8 cellular contexts compared by ENCODE assay signal in the genomic region with DNA sequence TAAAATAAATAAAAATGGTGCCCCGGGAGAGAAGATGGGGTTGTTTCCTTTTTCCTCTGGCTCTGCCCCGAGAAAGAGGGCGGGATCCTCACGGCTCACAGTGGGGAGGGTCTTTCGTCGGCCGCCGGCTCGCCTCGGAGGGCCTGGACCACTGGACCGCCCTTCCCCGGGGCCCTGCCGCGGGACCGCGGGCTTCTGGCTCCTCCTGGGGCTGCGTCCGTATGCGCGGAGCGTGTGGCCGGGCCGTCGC. TPM values are rescaled to one million over a fixed set of nuclear protein-coding genes. Genes with fewer than 3 reads are reported as not detected.
DNase-seq lines count a peak whose midpoint lies in the region; ATAC-seq and TF ChIP-seq lines count a peak whose summit lies in the region.

No MANE protein-coding gene starts in this region.

- H3K27me3 ChIP-seq in A673 (replicated peaks; ENCODE audit: insufficient read depth, low read depth, low read length, poor library complexity), result peaks cover 35% of the 10 kb centered on the region
- H3K27me3 ChIP-seq in tibial artery, result peaks cover 18 to 100% of the 10 kb centered on the region in 2 donors

- ATAC-seq in GM21360 (IDR thresholded peaks at IDR 0.05; ENCODE audit: unreplicated experiment), result peak; percentile 16
- ATAC-seq in GM18511 (IDR thresholded peaks at IDR 0.05; ENCODE audit: unreplicated experiment), result no peak

- H3K36me3 ChIP-seq in A673 (ENCODE audit: insufficient read depth, low read length, poor library complexity, severe bottlenecking), result no peaks in the 10 kb centered on the region
- H3K36me3 ChIP-seq in tibial artery, result no peaks in the 10 kb centered on the region

- CTCF ChIA-PET in A673 (lab: Charles Lee), result no interaction called here

- intact Hi-C loops in A673 (cut with micrococcal nuclease; ENCODE audit: unreplicated experiment) (no loop called here), tibial artery (cut with DNase I; ENCODE audit: low total_unique reads) (no loop called here)

- peak; percentile 60 for DNase-seq in A673 (ENCODE audit: low spot score)
- DNase-seq in NCI-H510A treated with DMSO at 0.1 percent for 48 hours (lab: John Stamatoyannopoulos, UW), result peak; percentile 63
- DNase-seq in fibroblast of the aortic adventitia (ENCODE audit: low read depth), result no peak
- DNase-seq in tibial artery, result no peak
- no peak for DNase-seq in activated gamma-delta T cell (lab: John Stamatoyannopoulos, UW)
- DNase-seq in stimulated activated CD4-positive, alpha-beta T cell treated with anti-CD3 and anti-CD28 coated beads, Interleukin-4, amount 100 ng/mL, for 1 hour, result no peak

- no TSS peak for BruUV-seq in A673 (replicated peaks; lab: Mats Ljungman, UMichigan)

- TF ChIP-seq CTCF in A673 (conservative IDR thresholded peaks at IDR 0.05; ENCODE audit: low read depth, low read length) (no peak), fibroblast of the aortic adventitia (IDR thresholded peaks at IDR 0.05; ENCODE audit: insufficient read depth, low read length) (no peak), tibial artery (IDR thresholded peaks at IDR 0.05) (no peak)

- H3K27ac ChIP-seq in A673 (ENCODE audit: low read depth, low read length, poor library complexity, severe bottlenecking), result peak overlapping the region; percentile 97
- no peak overlapping the region for H3K27ac ChIP-seq in tibial artery

- H3K4me3 ChIP-seq in A673 (ENCODE audit: low read depth, low read length, poor library complexity, severe bottlenecking), result peak overlapping the region; percentile 91
- peak overlapping the region; percentile 84 for H3K4me3 ChIP-seq in fibroblast of the aortic adventitia (ENCODE audit: low read depth, low read length)
- H3K4me3 ChIP-seq in tibial artery, result peak overlapping the region; percentile 5 to 28

- POLR2A ChIA-PET in A673 (lab: Charles Lee; ENCODE audit: low non-redundant PET), result no interaction called here

- H3K4me1 ChIP-seq in A673 (ENCODE audit: insufficient read depth, low read length, poor library complexity, severe bottlenecking) (peaks cover 7% of the 10 kb centered on the region), tibial artery (peaks cover 0 to 38% (median 35%) of the 10 kb centered on the region in 4 donors)

- H3K9me3 ChIP-seq in A673 (ENCODE audit: low read depth, low read length, poor library complexity, severe bottlenecking) (no peaks in the 10 kb centered on the region), tibial artery (no peaks in the 10 kb centered on the region)

RNA-seq across cellular contexts. Expression of a gene that starts 3.5 kb away (rescaled TPM):
- total RNA-seq in A673 (2021) (75.3 and 85.4 TPM in 2 replicates), fibroblast of the aortic adventitia (ENCODE audit: low replicate concordance) (2.9 and 116 TPM in 2 replicates)

RNA-seq across cellular contexts. Expression of a gene that starts 58.0 kb away (rescaled TPM):
- total RNA-seq in A673 (2021) (114 and 116 TPM in 2 replicates), fibroblast of the aortic adventitia (ENCODE audit: low replicate concordance) (34.8 and 48.0 TPM in 2 replicates)

Comparison
In these comparisons a context has a peak if more than half of its experiments do, and no peak if none do; other contexts are left out.
1. DNase-seq: peak in A673 (single experiment) and NCI-H510A treated with DMSO at 0.1 percent for 48 hours (single experiment); none in fibroblast of the aortic adventitia (single experiment), tibial artery (0 of 2), activated gamma-delta T cell (single experiment) and stimulated activated CD4-positive, alpha-beta T cell treated with anti-CD3 and anti-CD28 coated beads, Interleukin-4, amount 100 ng/mL, for 1 hour (single experiment).
2. H3K4me3 ChIP-seq: peak in every context shown above with its lines; median percentile 91 in A673; 84 in fibroblast of the aortic adventitia; 16 in tibial artery.